8 cellular contexts compared by ENCODE assay signal in the genomic region with DNA sequence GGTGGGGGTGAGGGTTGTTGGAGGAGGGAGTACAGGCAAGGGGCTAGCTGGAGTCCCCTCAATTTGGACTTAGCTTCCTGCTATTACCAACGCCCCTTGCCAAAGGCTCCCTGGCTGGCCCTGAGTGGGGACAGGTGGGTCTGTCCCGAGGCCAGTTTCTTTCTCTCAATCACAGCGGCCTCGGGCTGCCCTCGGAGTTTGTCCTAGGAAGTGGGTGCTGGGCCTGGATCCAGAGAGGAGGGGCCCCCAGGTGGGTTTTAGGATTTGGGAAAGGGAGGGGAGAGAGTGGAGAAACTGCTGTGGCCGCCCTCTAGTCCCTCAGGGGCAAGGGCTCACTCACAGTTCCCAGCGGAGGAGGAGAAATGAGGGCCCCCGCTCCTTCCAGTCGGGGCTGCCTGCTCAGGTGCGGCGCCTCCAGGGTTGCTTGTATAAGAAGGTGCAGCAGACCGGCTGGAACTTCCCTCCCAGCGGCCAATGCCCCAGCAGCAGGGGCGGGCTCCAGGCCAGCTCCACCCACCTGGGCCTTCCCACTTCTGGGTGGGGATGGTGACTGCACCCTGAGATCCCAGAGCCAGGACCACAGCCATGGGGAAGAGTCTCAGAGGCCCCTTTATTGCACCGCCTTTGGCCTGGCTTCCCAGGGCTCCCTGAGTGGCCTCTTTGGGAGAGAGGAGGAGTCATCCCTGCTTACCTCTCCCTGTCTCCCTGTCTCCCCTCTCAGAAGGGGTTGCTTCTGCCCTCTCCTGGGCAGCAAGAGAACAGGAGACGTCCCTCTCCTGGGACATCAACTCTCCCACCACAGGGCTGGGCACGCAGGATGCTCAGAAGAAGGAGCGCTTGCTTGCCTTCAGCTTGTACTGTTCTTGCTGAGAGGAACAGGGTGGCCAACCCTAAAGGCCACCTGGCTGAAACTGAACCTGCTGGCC.
DNase-seq lines count a peak whose midpoint lies in the region; ATAC-seq and TF ChIP-seq lines count a peak whose summit lies in the region.

No MANE protein-coding gene starts in this region.

- TF ChIP-seq POLR2A in HCT116 (IDR thresholded peaks at IDR 0.05; ENCODE audit: borderline replicate concordance, extremely low read depth, insufficient read depth, insufficient read length) (peak; percentile 81), esophagus muscularis mucosa (IDR thresholded peaks at IDR 0.05; ENCODE audit: low read depth) (no peak)

- TF ChIP-seq RAD21 in HCT116 (IDR thresholded peaks at IDR 0.05; ENCODE audit: low read depth), result peak; percentile 89

- H3K4me3 ChIP-seq in Caco-2 (ENCODE audit: low read depth, low read length), result peak overlapping the region; percentile 47
- H3K4me3 ChIP-seq in HCT116 (replicated peaks in 1 of 2; ENCODE audit: low read depth in 1 of 2, low read length in 2 of 2), result peak overlapping the region; percentile 80 to 89
- no peak overlapping the region for H3K4me3 ChIP-seq in neutrophil (ENCODE audit: low read depth in 1 of 2, low read length in 1 of 2)
- H3K4me3 ChIP-seq in esophagus muscularis mucosa, result no peak overlapping the region

- peaks cover 31% of the 10 kb centered on the region; the same call in 1 of the 2 replicates for H3K79me2 ChIP-seq in HCT116 (ENCODE audit: insufficient read depth, low read length)

- H3K4me1 ChIP-seq in Caco-2, result no peaks in the 10 kb centered on the region
- H3K4me1 ChIP-seq in HCT116 (ENCODE audit: control insufficient read depth in 1 of 2, insufficient read depth in 2 of 2, low read length in 2 of 2), result peaks cover 17 to 42% of the 10 kb centered on the region in 2 experiments
- H3K4me1 ChIP-seq in neutrophil (ENCODE audit: control insufficient read depth in 1 of 2, insufficient read depth in 1 of 2, low read depth in 1 of 2, low read length in 1 of 2), result peaks cover 30 to 35% of the 10 kb centered on the region in 2 experiments
- H3K4me1 ChIP-seq in esophagus muscularis mucosa, result peaks cover 23 to 46% (median 39%) of the 10 kb centered on the region in 4 donors

- POLR2A ChIA-PET in Caco-2 (lab: Charles Lee) (interaction anchor here (0.6 to 1.0 kb wide), 2 partner anchors 275 to 283 kb away, joined by 3 to 12 read pairs; a partner anchor contains a TSS), HCT116 (lab: Charles Lee) (interaction anchor here (1.3 to 1.9 kb wide), 7 partner anchors 10 to 354 kb away, joined by 3 to 6 read pairs (median 5); no protein-coding TSS in a partner anchor)

- peak overlapping the region; percentile 73 for H3K27ac ChIP-seq in HCT116 (ENCODE audit: low read depth, low read length)
- peak overlapping the region; percentile 24 for H3K27ac ChIP-seq in epithelial cell of prostate
- H3K27ac ChIP-seq in neutrophil, result peak overlapping the region; percentile 25
- no peak overlapping the region for H3K27ac ChIP-seq in esophagus muscularis mucosa (replicated peaks in 1 of 4)

- intact Hi-C loops in Caco-2 (cut with micrococcal nuclease; ENCODE audit: unreplicated experiment) (loop anchor here (10.0 kb wide), 1 partner anchor 349 kb away; no protein-coding TSS in a partner anchor), HCT116 (cut with micrococcal nuclease) (loop anchor here (1.0 to 5.0 kb wide), 2 partner anchors 188 to 354 kb away; no protein-coding TSS in a partner anchor), esophagus muscularis mucosa (cut with DNase I) (no loop called here)

- H3K27me3 Mint-ChIP-seq in Caco-2 (ENCODE audit: insufficient read depth, unreplicated experiment), result no peaks in the 10 kb centered on the region

- no peaks in the 10 kb centered on the region for H4K20me1 ChIP-seq in HCT116 (ENCODE audit: insufficient read depth)

- H3K27me3 ChIP-seq in Caco-2 (replicated peaks; ENCODE audit: control insufficient read depth, insufficient read depth, low read length) (no peaks in the 10 kb centered on the region), HCT116 (ENCODE audit: insufficient read depth, low read length) (no peaks in the 10 kb centered on the region), neutrophil (peaks cover 10% of the 10 kb centered on the region), esophagus muscularis mucosa (peaks cover 0 to 19% (median 3%) of the 10 kb centered on the region in 4 donors)

- H2AFZ ChIP-seq in HCT116 (ENCODE audit: low read depth, low read length, poor library complexity, severe bottlenecking), result no peak overlapping the region

- 66% methylated on average over 9 of the region's 18 CpGs for WGBS in esophagus muscularis mucosa

- H3K36me3 ChIP-seq in Caco-2 (ENCODE audit: control insufficient read depth, insufficient read depth, low read length) (no peaks in the 10 kb centered on the region), HCT116 (ENCODE audit: control insufficient read depth in 1 of 2, insufficient read depth in 2 of 2, low read length in 2 of 2) (no peaks in the 10 kb centered on the region), neutrophil (peaks cover 25% of the 10 kb centered on the region), esophagus muscularis mucosa (peaks cover 0 to 28% (median 0%) of the 10 kb centered on the region in 4 donors)

- RAD21 ChIA-PET in HCT116 (lab: Charles Lee; ENCODE audit: low non-redundant PET in 1 of 2, low total read pairs in 2 of 2, uncharacterized antibody in 2 of 2, unreplicated experiment in 2 of 2), result interaction anchor here (0.5 to 0.8 kb wide), 8 partner anchors 34 to 354 kb away, joined by 3 to 6 read pairs (median 3); no protein-coding TSS in a partner anchor

- H3K4me2 ChIP-seq in HCT116 (ENCODE audit: low read length), result peak overlapping the region; percentile 100

- H3K9me3 ChIP-seq in Caco-2 (no peaks in the 10 kb centered on the region), HCT116 (ENCODE audit: control insufficient read depth in 1 of 2, insufficient read depth in 1 of 2, low read depth in 1 of 2, low read length in 2 of 2) (no peaks in the 10 kb centered on the region), neutrophil (no peaks in the 10 kb centered on the region), esophagus muscularis mucosa (no peaks in the 10 kb centered on the region)

- BruUV-seq in Caco-2 (replicated peaks; lab: Mats Ljungman, UMichigan), result no TSS peak
- TSS peak; percentile 32 for BruUV-seq in HCT116 (replicated peaks; lab: Mats Ljungman, UMichigan)

- peak overlapping the region; percentile 86 for H3K9ac ChIP-seq in HCT116 (ENCODE audit: low read length)

- H3K36me3 Mint-ChIP-seq in Caco-2 (ENCODE audit: insufficient read depth, unreplicated experiment), result no peaks in the 10 kb centered on the region

- DNase-seq in Caco-2 (peak; percentile 96 to 97), HCT116 (ENCODE audit: low read depth, low spot score) (peak; percentile 95), NCI-H82 treated with DMSO at 0.1 percent for 48 hours (lab: John Stamatoyannopoulos, UW; ENCODE audit: unreplicated experiment) (peak; percentile 38), epithelial cell of prostate (ENCODE audit: low read depth, low spot score) (no peak), esophagus muscularis mucosa (ENCODE audit: extremely low spot score) (no peak)

- peak; percentile 55 to 82 for TF ChIP-seq CTCF in Caco-2 (IDR thresholded peaks at IDR 0.05; ENCODE audit: insufficient read depth in 1 of 2, low read depth in 1 of 2, low read length in 1 of 2, severe bottlenecking in 1 of 2, unreplicated experiment in 1 of 2)
- TF ChIP-seq CTCF in HCT116 (IDR thresholded peaks at IDR 0.05 in 2 of 3, conservative IDR thresholded peaks at IDR 0.05 in 1 of 3; ENCODE audit: borderline replicate concordance in 1 of 3, insufficient read depth in 1 of 3, low read depth in 2 of 3, low read length in 2 of 3), result peak; percentile 80 to 95 (median 89); a peak in 5 of 6 replicates
- no peak for TF ChIP-seq CTCF in neutrophil (IDR thresholded peaks at IDR 0.05)
- TF ChIP-seq CTCF in esophagus muscularis mucosa (IDR thresholded peaks at IDR 0.05), result peak in 1 of 3 experiments; percentile 7

- H3K27ac Mint-ChIP-seq in Caco-2 (ENCODE audit: unreplicated experiment), result peak overlapping the region; percentile 97

- TF ChIP-seq EP300 in esophagus muscularis mucosa (IDR thresholded peaks at IDR 0.05), result no peak

- CTCF ChIA-PET in Caco-2 (lab: Charles Lee), result interaction anchor here (0.6 to 1.2 kb wide), 7 partner anchors 8 to 471 kb away, joined by 3 to 6 read pairs (median 5); a partner anchor contains a TSS
- CTCF ChIA-PET in HCT116 (lab: Charles Lee), result interaction anchor here (0.6 to 5.2 kb wide), 16 partner anchors 8 to 355 kb away, joined by 3 to 40 read pairs (median 3); no protein-coding TSS in a partner anchor

- H3K4me1 Mint-ChIP-seq in Caco-2 (ENCODE audit: low read depth, unreplicated experiment), result no peaks in the 10 kb centered on the region

- H3K9me2 ChIP-seq in HCT116 (ENCODE audit: insufficient read depth), result no peaks in the 10 kb centered on the region

- H3K9me3 Mint-ChIP-seq in Caco-2 (ENCODE audit: unreplicated experiment), result no peaks in the 10 kb centered on the region

- ATAC-seq in HCT116 (peak; percentile 89), GM21381 (IDR thresholded peaks at IDR 0.05; ENCODE audit: unreplicated experiment) (no peak), HG02623 (IDR thresholded peaks at IDR 0.05; ENCODE audit: unreplicated experiment) (no peak)

- peak overlapping the region; percentile 96 for H3K4me3 Mint-ChIP-seq in Caco-2 (ENCODE audit: unreplicated experiment)

TF ChIP-seq in HCT116, 20 proteins besides CTCF, POLR2A, EP300 and RAD21 (continues in another document):
- TF ChIP-seq TCF7L2 (IDR thresholded peaks at IDR 0.05; ENCODE audit: borderline replicate concordance, extremely low read depth, insufficient read depth, insufficient read length) (peak; percentile 82), ELF1 (IDR thresholded peaks at IDR 0.05; ENCODE audit: borderline replicate concordance, low read depth) (no peak), EZH2 (IDR thresholded peaks at IDR 0.05) (no peak), CBX3 (IDR thresholded peaks at IDR 0.05; ENCODE audit: low read depth) (no peak), SP1 (IDR thresholded peaks at IDR 0.05; ENCODE audit: low read depth) (no peak), EZH2phosphoT487 (IDR thresholded peaks at IDR 0.05; ENCODE audit: borderline replicate concordance) (no peak), SRF (IDR thresholded peaks at IDR 0.05; ENCODE audit: low read depth) (no peak), ZFX (IDR thresholded peaks at IDR 0.05) (peak; percentile 44; the same call in 1 of the 2 replicates), EGR1 (IDR thresholded peaks at IDR 0.05; ENCODE audit: low read depth) (no peak), YY1 (IDR thresholded peaks at IDR 0.05; ENCODE audit: extremely low read depth, insufficient replicate concordance, low read depth, low read length) (peak; percentile 19), FOSL1 (IDR thresholded peaks at IDR 0.05; ENCODE audit: low read depth) (no peak), JUND (IDR thresholded peaks at IDR 0.05) (no peak)
- TF ChIP-seq, protein P1, sequence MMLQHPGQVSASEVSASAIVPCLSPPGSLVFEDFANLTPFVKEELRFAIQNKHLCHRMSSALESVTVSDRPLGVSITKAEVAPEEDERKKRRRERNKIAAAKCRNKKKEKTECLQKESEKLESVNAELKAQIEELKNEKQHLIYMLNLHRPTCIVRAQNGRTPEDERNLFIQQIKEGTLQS (IDR thresholded peaks at IDR 0.05), result no peak
- TF ChIP-seq, protein P2, sequence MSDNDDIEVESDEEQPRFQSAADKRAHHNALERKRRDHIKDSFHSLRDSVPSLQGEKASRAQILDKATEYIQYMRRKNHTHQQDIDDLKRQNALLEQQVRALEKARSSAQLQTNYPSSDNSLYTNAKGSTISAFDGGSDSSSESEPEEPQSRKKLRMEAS (IDR thresholded peaks at IDR 0.05), result no peak

Comparison
In these comparisons a context has a peak if more than half of its experiments do, and no peak if none do; other contexts are left out.
1. DNase-seq: peak in Caco-2 (2 of 2), HCT116 (single experiment) and NCI-H82 treated with DMSO at 0.1 percent for 48 hours (single experiment); none in epithelial cell of prostate (single experiment) and esophagus muscularis mucosa (single experiment).
2. H3K4me3 ChIP-seq: peak in Caco-2 (single experiment) and HCT116 (2 of 2); none in neutrophil (0 of 2) and esophagus muscularis mucosa (0 of 4).
3. H3K27ac ChIP-seq: peak in HCT116 (single experiment), epithelial cell of prostate (single experiment) and neutrophil (single experiment); none in esophagus muscularis mucosa (0 of 4).